26 cellular contexts compared by ENCODE assay signal in the genomic region with DNA sequence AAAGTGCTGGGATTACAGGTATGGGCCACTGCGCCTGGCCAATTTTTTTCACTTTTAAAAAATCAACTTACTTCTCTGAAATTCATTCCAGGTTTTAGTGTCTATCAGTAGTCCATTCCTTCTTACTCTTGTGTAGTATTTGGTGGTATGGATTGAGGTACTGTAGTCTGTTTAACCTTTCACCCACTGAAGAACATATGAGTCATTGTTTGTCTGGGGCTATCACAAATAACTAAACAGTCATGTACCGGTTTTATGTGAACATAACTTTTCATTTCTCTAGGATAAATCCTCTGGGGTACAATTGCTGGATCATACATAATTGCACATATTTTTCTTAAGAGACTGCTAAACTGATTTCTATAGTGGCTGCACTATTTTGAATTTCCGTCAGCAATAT.
DNase-seq lines count a peak whose midpoint lies in the region; ATAC-seq and TF ChIP-seq lines count a peak whose summit lies in the region.
"Had no signal": no experiment of that assay in that cellular context is flagged by ENCODE, and none has a peak within 500 bp of the region (broad histone marks: within the 10 kb centered on the region; RNA-seq: fewer than 3 reads in every experiment).

No MANE protein-coding gene starts in this region.

- ATAC-seq in GM21723 (IDR thresholded peaks at IDR 0.05; ENCODE audit: unreplicated experiment): no peak

- POLR2A ChIA-PET in PC-9 (lab: Charles Lee; ENCODE audit: unreplicated experiment): no interaction called here

- H3K9me3 ChIP-seq in PC-9 (ENCODE audit: insufficient read depth, low read depth): no peaks in the 10 kb centered on the region

- H3K4me3 ChIP-seq in PC-9: no peak overlapping the region
- H3K4me3 ChIP-seq in choroid plexus epithelial cell (ENCODE audit: low read depth, low read length): no peak overlapping the region
- H3K4me3 ChIP-seq: GM23248 had no signal

- CTCF ChIA-PET in PC-9 (lab: Charles Lee): no interaction called here

- H3K4me1 ChIP-seq in PC-9 (replicated peaks; ENCODE audit: insufficient read depth): peaks cover 6% of the 10 kb centered on the region; the same call in 1 of the 2 replicates

- peak overlapping the region; percentile 54; the same call in 1 of the 2 replicates for H2AFZ ChIP-seq in PC-9
- H2AFZ ChIP-seq: GM23248 had no signal

- H3K9me2 ChIP-seq in PC-9 (ENCODE audit: insufficient read depth): no peaks in the 10 kb centered on the region

- DNase-seq in LHCN-M2 (ENCODE audit: low read depth) (peak; percentile 50), PC-9 (no peak), choroid plexus epithelial cell (ENCODE audit: low read depth) (peak; percentile 41), renal cortical epithelial cell (ENCODE audit: low read depth) (peak; percentile 13), NCI-H2107 treated with DMSO at 0.1 percent for 48 hours (lab: John Stamatoyannopoulos, UW; ENCODE audit: unreplicated experiment) (no peak), anterior cingulate cortex (lab: John Stamatoyannopoulos, UW) (no peak)
- DNase-seq in activated CD4-positive, alpha-beta T cell treated with anti-CD3 and anti-CD28 coated beads for 48 hours: no peak
- DNase-seq: C1 segment of cervical spinal cord; CD4-positive, alpha-beta memory T cell; COR-L47; DMS79 treated with DMSO at 0.1 percent for 48 hours; GF-D8; GM23248; H7; IMR-90; KG1; MV-4-11; NCI-H1105; NCI-H1436 treated with DMSO at 0.1 percent for 48 hours; NCI-H187 treated with DMSO at 0.1 percent for 48 hours; NCI-H524; NCI-H748 treated with DMSO at 0.1 percent for 48 hours; NK-92 treated with Interleukin-12 subunit alpha and Interleukin-12 subunit beta, amount 100 ng/mL, for 24 hours; RPMI8226; SHP77 had no signal

- H4K20me1 ChIP-seq in PC-9 (ENCODE audit: insufficient read depth): no peaks in the 10 kb centered on the region

- H3K27ac ChIP-seq in PC-9: no peak overlapping the region
- H3K27ac ChIP-seq: GM23248 had no signal

- no peaks in the 10 kb centered on the region for H3K36me3 ChIP-seq in PC-9 (ENCODE audit: low read depth)

- 0 out of 2 replicates have a peak overlapping the region, but pooled peaks have one; percentile 2 for H3K4me2 ChIP-seq in PC-9

- no peaks in the 10 kb centered on the region for H3K79me2 ChIP-seq in PC-9 (ENCODE audit: low read depth)

- intact Hi-C loops in PC-9 (cut with micrococcal nuclease; ENCODE audit: unreplicated experiment): no loop called here

- TF ChIP-seq CTCF in PC-9 (conservative IDR thresholded peaks at IDR 0.05) (no peak), choroid plexus epithelial cell (conservative IDR thresholded peaks at IDR 0.05; ENCODE audit: low read depth, low read length) (no peak)

- no TSS peak for BruUV-seq in PC-9 (replicated peaks; lab: Mats Ljungman, UMichigan)

- H3F3A ChIP-seq in PC-9 (ENCODE audit: insufficient read depth, low read depth): no peaks in the 10 kb centered on the region

- no peaks in the 10 kb centered on the region for H3K27me3 ChIP-seq in PC-9 (ENCODE audit: insufficient read depth, low read depth)

Comparison
In these comparisons a context has a peak if more than half of its experiments do, and no peak if none do; other contexts are left out.
1. DNase-seq: peak in LHCN-M2 (single experiment), choroid plexus epithelial cell (single experiment) and renal cortical epithelial cell (single experiment); none in PC-9 (0 of 2), activated CD4-positive, alpha-beta T cell treated with anti-CD3 and anti-CD28 coated beads for 48 hours (single experiment), NCI-H2107 treated with DMSO at 0.1 percent for 48 hours (single experiment) and anterior cingulate cortex (0 of 58).